10 cellular contexts compared by ENCODE assay signal in the genomic region with DNA sequence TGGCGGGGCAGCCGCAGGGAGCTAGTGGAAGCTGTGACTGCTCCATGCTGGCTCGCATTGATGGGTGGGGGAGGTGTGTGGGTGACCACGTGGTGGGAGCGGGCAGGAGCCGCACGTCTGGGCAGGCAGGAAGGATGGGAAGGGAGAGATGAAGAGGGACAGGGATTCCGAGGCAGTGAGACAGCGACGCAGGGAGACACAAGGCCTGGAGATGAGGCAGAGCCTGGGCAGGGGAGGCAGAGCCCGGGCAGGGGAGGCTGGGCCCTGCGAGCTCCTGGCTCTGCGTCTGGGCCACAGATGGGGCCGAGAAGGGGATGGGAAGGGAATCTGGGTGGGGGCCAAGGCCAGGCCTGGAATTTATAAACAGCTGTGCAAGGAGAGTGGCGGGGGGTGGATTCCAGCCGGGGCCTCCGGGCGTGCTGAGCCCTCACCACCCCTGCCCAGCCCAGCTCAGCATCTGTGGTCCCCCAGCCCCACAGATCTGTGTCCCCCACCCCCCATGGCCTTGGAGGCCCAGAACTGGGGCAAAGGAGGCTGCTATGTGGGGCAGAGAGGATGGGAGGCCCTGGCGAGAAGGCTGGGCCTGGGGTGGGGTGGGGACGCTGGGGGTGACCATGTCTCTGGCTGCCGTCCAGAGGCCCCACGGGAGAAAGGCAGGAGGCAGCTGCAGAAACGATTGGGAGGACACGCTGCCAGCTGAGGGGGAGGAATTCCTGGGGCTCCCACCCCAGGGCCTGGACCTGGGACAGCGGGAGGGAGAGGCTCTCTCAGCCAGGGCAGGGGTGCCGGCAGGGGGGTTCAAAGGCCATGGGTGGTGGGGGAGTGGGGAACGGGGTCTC. TPM values are rescaled to one million over a fixed set of nuclear protein-coding genes. Genes with fewer than 3 reads are reported as not detected.
DNase-seq lines count a peak whose midpoint lies in the region; ATAC-seq, FAIRE-seq and TF ChIP-seq lines count a peak whose summit lies in the region.
"Had no signal": no experiment of that assay in that cellular context is flagged by ENCODE, and none has a peak within 500 bp of the region (broad histone marks: within the 10 kb centered on the region; RNA-seq: fewer than 3 reads in every experiment).

No MANE protein-coding gene starts in this region.

- WGBS in K562 (ENCODE audit: insufficient coverage, low coverage, missing lambda C conversion rate) = 62% methylated on average over 15 of the region's 27 CpGs
- WGBS in smooth muscle cell (ENCODE audit: low lambda C conversion rate) = 0% methylated on average over 11 of the region's 27 CpGs

- peaks cover 18% of the 10 kb centered on the region for H3K27me3 Mint-ChIP-seq in activated T-cell treated with anti-CD3 and anti-CD28 coated beads, Interleukin-2, amount 50 U/mL, for 72 hours (ENCODE audit: low read depth)

- no peak for TF ChIP-seq EP300 in K562 (IDR thresholded peaks at IDR 0.05; ENCODE audit: low read length)

- H3K27ac Mint-ChIP-seq in activated T-cell treated with anti-CD3 and anti-CD28 coated beads, Interleukin-2, amount 50 U/mL, for 72 hours = no peak overlapping the region
- H3K27ac Mint-ChIP-seq: IgD-negative memory B cell, memory B cell had no signal

- H3K79me2 ChIP-seq in K562 (ENCODE audit: control insufficient read depth, insufficient read depth, low read length) = peaks cover 13% of the 10 kb centered on the region
- H3K79me2 ChIP-seq in smooth muscle cell (ENCODE audit: low read depth) = peaks cover 51% of the 10 kb centered on the region

- H3K4me1 ChIP-seq in K562 (replicated peaks in 1 of 2; ENCODE audit: control insufficient read depth in 2 of 2, insufficient read depth in 2 of 2, low read length in 2 of 2) (peaks cover 14 to 37% of the 10 kb centered on the region in 2 experiments), smooth muscle cell (ENCODE audit: low read depth) (no peaks in the 10 kb centered on the region)

- TF ChIP-seq CTCF in HFF-Myc (IDR thresholded peaks at IDR 0.05; ENCODE audit: low read depth, low read length, missing control alignments) (no peak), K562 (IDR thresholded peaks at IDR 0.05 in 2 of 3, conservative IDR thresholded peaks at IDR 0.05 in 1 of 3; ENCODE audit: insufficient read depth in 2 of 3, low read depth in 1 of 3, low read length in 3 of 3) (no peak), smooth muscle cell (IDR thresholded peaks at IDR 0.05; ENCODE audit: borderline replicate concordance, insufficient read depth, poor library complexity, severe bottlenecking) (no peak)

- H3K9me1 ChIP-seq in K562 (ENCODE audit: control insufficient read depth, insufficient read depth, low read length) = peaks cover 2% of the 10 kb centered on the region

- CTCF ChIA-PET in K562 (lab: Yijun Ruan, JAX; ENCODE audit: low intra/inter-chr PET ratio) = no interaction called here

- H4K20me1 ChIP-seq in K562 (replicated peaks; ENCODE audit: control insufficient read depth, insufficient read depth, low read length) = no peaks in the 10 kb centered on the region
- H4K20me1 ChIP-seq in smooth muscle cell (ENCODE audit: low read depth) = peaks cover 39% of the 10 kb centered on the region

- H3K36me3 ChIP-seq in K562 (ENCODE audit: control insufficient read depth, insufficient read depth, low read length) (peaks cover 22% of the 10 kb centered on the region; the same call in 2 of the 3 replicates), smooth muscle cell (ENCODE audit: low read depth) (no peaks in the 10 kb centered on the region)

- peak overlapping the region in 1 of 2 experiments; percentile 80; a peak in 2 of 4 replicates for H3K9ac ChIP-seq in K562 (ENCODE audit: insufficient read depth in 1 of 2, low read depth in 2 of 2, low read length in 2 of 2)
- H3K9ac ChIP-seq in smooth muscle cell (ENCODE audit: low read depth) = peak overlapping the region; percentile 55

- H3K4me2 ChIP-seq in K562 (ENCODE audit: insufficient read depth, low read length) (no peak overlapping the region), smooth muscle cell (peak overlapping the region; percentile 70)

- intact Hi-C loops in K562 (cut with micrococcal nuclease) = no loop called here

- H3K27ac ChIP-seq in K562 (ENCODE audit: extremely low read depth, low read depth, low read length) (no peak overlapping the region), smooth muscle cell (ENCODE audit: low read depth) (peak overlapping the region; percentile 92)

- H3K4me3 Mint-ChIP-seq in activated T-cell treated with anti-CD3 and anti-CD28 coated beads, Interleukin-2, amount 50 U/mL, for 72 hours = no peak overlapping the region
- H3K4me3 Mint-ChIP-seq: IgD-negative memory B cell, memory B cell had no signal

- ATAC-seq in K562 = no peak
- ATAC-seq in activated T-cell treated with anti-CD3 and anti-CD28 coated beads, Interleukin-2, amount 50 U/mL, for 72 hours (replicated peaks in 1 of 2) = no peak
- no peak for ATAC-seq in HG03039 (IDR thresholded peaks at IDR 0.05; ENCODE audit: unreplicated experiment)

- TF ChIP-seq RAD21 in K562 (CRISPR knock-in tag; conservative IDR thresholded peaks at IDR 0.05 in 1 of 2, IDR thresholded peaks at IDR 0.05 in 1 of 2) = no peak

- H3K4me1 Mint-ChIP-seq in activated T-cell treated with anti-CD3 and anti-CD28 coated beads, Interleukin-2, amount 50 U/mL, for 72 hours (ENCODE audit: low read depth) = peaks cover 17% of the 10 kb centered on the region
- H3K4me1 Mint-ChIP-seq: IgD-negative memory B cell had no signal

- H2AFZ ChIP-seq in K562 (ENCODE audit: low read depth, low read length) (no peak overlapping the region), smooth muscle cell (ENCODE audit: low read depth) (no peak overlapping the region)

- BruUV-seq in K562 (replicated peaks; lab: Mats Ljungman, UMichigan) = no TSS peak

- FAIRE-seq in K562 (lab: Jason Lieb, UNC) = no peak

- no peak for TF ChIP-seq POLR2A in K562 (conservative IDR thresholded peaks at IDR 0.05)

- in situ Hi-C loops in K562 (cut with MboI) = no loop called here

- H3K4me3 ChIP-seq in HFF-Myc (replicated peaks; ENCODE audit: low read depth, low read length) (peak overlapping the region; percentile 24), K562 (no peak overlapping the region), smooth muscle cell (peak overlapping the region; percentile 10)

- no peaks in the 10 kb centered on the region for H3K9me3 ChIP-seq in K562 (replicated peaks; ENCODE audit: control insufficient read depth, insufficient read depth, low read depth, low read length)
- no peaks in the 10 kb centered on the region for H3K9me3 ChIP-seq in smooth muscle cell (replicated peaks; ENCODE audit: low read depth)

- no peaks in the 10 kb centered on the region for H3K9me3 Mint-ChIP-seq in activated T-cell treated with anti-CD3 and anti-CD28 coated beads, Interleukin-2, amount 50 U/mL, for 72 hours

- DNase-seq in HFF-Myc (ENCODE audit: extremely low read depth, low read depth) = peak; percentile 95
- no peak for DNase-seq in K562 (ENCODE audit: extremely low read depth in 1 of 4, low spot score in 3 of 4)
- peak; percentile 95 for DNase-seq in iris pigment epithelial cell (ENCODE audit: low read depth)
- peak; percentile 87 for DNase-seq in smooth muscle cell (lab: John Stamatoyannopoulos, UW; ENCODE audit: unreplicated experiment)
- DNase-seq in NK-92 (lab: John Stamatoyannopoulos, UW; ENCODE audit: unreplicated experiment) = no peak
- no peak for DNase-seq in GF-D8 (lab: John Stamatoyannopoulos, UW)
- DNase-seq in activated T-cell treated with anti-CD3 and anti-CD28 coated beads, Interleukin-2, amount 50 U/mL, for 72 hours = no peak

- H3K27me3 ChIP-seq in K562 (ENCODE audit: control insufficient read depth in 2 of 2, insufficient read depth in 2 of 2, low read length in 2 of 2) = no peaks in the 10 kb centered on the region
- no peaks in the 10 kb centered on the region for H3K27me3 ChIP-seq in smooth muscle cell (ENCODE audit: low read depth)

- peaks cover 39% of the 10 kb centered on the region for H3F3A ChIP-seq in smooth muscle cell (ENCODE audit: low read depth)

- POLR2A ChIA-PET in K562 (lab: Yijun Ruan, JAX) = interaction anchor here (0.6 kb wide), 1 partner anchor 59 kb away, joined by 3 read pairs; the partner anchor contains the start of gene SELENOW

- H3K36me3 Mint-ChIP-seq in activated T-cell treated with anti-CD3 and anti-CD28 coated beads, Interleukin-2, amount 50 U/mL, for 72 hours (ENCODE audit: insufficient read depth in 2 of 2) = no peaks in the 10 kb centered on the region

RNA-seq across cellular contexts. Expression of gene EHD2, which starts 6.0 kb away (rescaled TPM):
- total RNA-seq in K562 (2011; cell fraction: chromatin; rRNA removed; ENCODE audit: low replicate concordance) = 11.5 and 24.1 TPM in 2 replicates
- total RNA-seq in K562 (2011; cell fraction: nucleolus; rRNA removed) = 15.1 and 17.2 TPM in 2 replicates
- total RNA-seq in K562 (2011; cell fraction: nucleoplasm; rRNA removed) = 13.1 and 17.8 TPM in 2 replicates
- total RNA-seq in K562 (2014; rRNA removed) = 4.3 and 5.9 TPM in 2 replicates
- total RNA-seq in K562 (2014; rRNA removed; fragmentation: Illumina TruSeq; extraction: Trizol) = 1.6 and 1.8 TPM in 2 replicates
- 1.8 and 2.3 TPM in 2 replicates for total RNA-seq in K562 (2015; rRNA removed; fragmentation: Illumina TruSeq; extraction: Trizol)
- 26.3 and 32.2 TPM in 2 replicates for total RNA-seq in K562 (2021)
- 3.0 and 9.6 TPM in 2 replicates for polyA plus RNA-seq in K562 (2011; rRNA removed)
- polyA plus RNA-seq in K562 (2011; cell fraction: cytosol; rRNA removed) = 6.5 and 11.7 TPM in 2 replicates
- polyA plus RNA-seq in K562 (2011; cell fraction: nucleus; rRNA removed) = 5.3 and 11.9 TPM in 2 replicates
- 20.4 and 23.6 TPM in 2 replicates for polyA plus RNA-seq in K562 (2012)
- 14.7 and 15.3 TPM in 2 replicates for polyA plus RNA-seq in K562 (2014; fragmentation: Illumina TruSeq; extraction: Trizol)
- 1 to 10 TPM; 1.7 to 2.1 TPM for polyA plus RNA-seq in K562 (2014; fragmentation: Nextera tagmentation; extraction: Ambion mirVana)
- polyA plus RNA-seq in K562 (2014; rRNA removed) = 7.5 and 9.0 TPM in 2 replicates
- 4.3 and 4.9 TPM in 2 replicates for polyA minus RNA-seq in K562 (2011; rRNA and poly(A)+ RNA removed)
- polyA minus RNA-seq in K562 (2011; cell fraction: cytosol; rRNA and poly(A)+ RNA removed) = 31.8 and 37.0 TPM in 2 replicates
- 7.6 and 8.9 TPM in 2 replicates for polyA minus RNA-seq in K562 (2011; cell fraction: nucleus; rRNA and poly(A)+ RNA removed)
- total RNA-seq in smooth muscle cell = 44.3 and 65.6 TPM in 2 replicates
- 200 TPM in 2 replicates for polyA plus RNA-seq in smooth muscle cell
- total RNA-seq in activated T-cell treated with anti-CD3 and anti-CD28 coated beads, Interleukin-2, amount 50 U/mL, for 72 hours = 1 to 10 TPM; 1.6 to 2.9 TPM
- polyA plus RNA-seq: IgD-negative memory B cell had no signal

RNA-seq across cellular contexts. Expression of gene NOP53, which starts 26.1 kb away (rescaled TPM):
- 71.9 and 141 TPM in 2 replicates for total RNA-seq in K562 (2011; cell fraction: chromatin; rRNA removed; ENCODE audit: low replicate concordance)
- total RNA-seq in K562 (2011; cell fraction: nucleolus; rRNA removed) = 125 and 129 TPM in 2 replicates
- 105 and 135 TPM in 2 replicates for total RNA-seq in K562 (2011; cell fraction: nucleoplasm; rRNA removed)
- 254 and 304 TPM in 2 replicates for total RNA-seq in K562 (2014; rRNA removed)
- total RNA-seq in K562 (2014; rRNA removed; fragmentation: Illumina TruSeq; extraction: Trizol) = 97.1 and 111 TPM in 2 replicates
- 139 and 145 TPM in 2 replicates for total RNA-seq in K562 (2015; rRNA removed; fragmentation: Illumina TruSeq; extraction: Trizol)
- 207 and 231 TPM in 2 replicates for total RNA-seq in K562 (2021)
- polyA plus RNA-seq in K562 (2011; rRNA removed) = 146 and 189 TPM in 2 replicates
- polyA plus RNA-seq in K562 (2011; cell fraction: cytosol; rRNA removed) = 121 and 183 TPM in 2 replicates
- polyA plus RNA-seq in K562 (2011; cell fraction: nucleus; rRNA removed) = 86.3 and 109 TPM in 2 replicates
- polyA plus RNA-seq in K562 (2012) = 423 and 620 TPM in 2 replicates
- polyA plus RNA-seq in K562 (2014; fragmentation: Illumina TruSeq; extraction: Trizol) = 113 and 268 TPM in 2 replicates
- polyA plus RNA-seq in K562 (2014; fragmentation: Nextera tagmentation; extraction: Ambion mirVana) = 1 to 10 TPM; 6.5 to 7.0 TPM
- 257 and 274 TPM in 2 replicates for polyA plus RNA-seq in K562 (2014; rRNA removed)
- polyA minus RNA-seq in K562 (2011; rRNA and poly(A)+ RNA removed) = 48.0 and 49.6 TPM in 2 replicates
- 107 and 130 TPM in 2 replicates for polyA minus RNA-seq in K562 (2011; cell fraction: cytosol; rRNA and poly(A)+ RNA removed)
- 35.7 and 49.4 TPM in 2 replicates for polyA minus RNA-seq in K562 (2011; cell fraction: nucleus; rRNA and poly(A)+ RNA removed)
- 42.8 and 48.9 TPM in 2 replicates for total RNA-seq in smooth muscle cell
- 74.5 and 95.2 TPM in 2 replicates for polyA plus RNA-seq in smooth muscle cell
- total RNA-seq in activated T-cell treated with anti-CD3 and anti-CD28 coated beads, Interleukin-2, amount 50 U/mL, for 72 hours = 100 to 1,000 TPM; 405 to 415 TPM

RNA-seq across cellular contexts. Expression of gene SELENOW, which starts 59.2 kb away (rescaled TPM):
- total RNA-seq in K562 (2011; cell fraction: chromatin; rRNA removed; ENCODE audit: low replicate concordance) = 41.1 and 91.2 TPM in 2 replicates
- 75.2 and 79.4 TPM in 2 replicates for total RNA-seq in K562 (2011; cell fraction: nucleolus; rRNA removed)
- 97.1 and 146 TPM in 2 replicates for total RNA-seq in K562 (2011; cell fraction: nucleoplasm; rRNA removed)
- total RNA-seq in K562 (2014; rRNA removed) (191 and 212 TPM in 2 replicates), K562 (2014; rRNA removed; fragmentation: Illumina TruSeq; extraction: Trizol) (78.3 and 95.2 TPM in 2 replicates), K562 (2015; rRNA removed; fragmentation: Illumina TruSeq; extraction: Trizol) (168 and 181 TPM in 2 replicates), K562 (2021) (91.9 and 103 TPM in 2 replicates), smooth muscle cell (415 and 441 TPM in 2 replicates)
- polyA plus RNA-seq in K562 (2011; rRNA removed) (118 and 125 TPM in 2 replicates), K562 (2014; fragmentation: Illumina TruSeq; extraction: Trizol) (117 and 153 TPM in 2 replicates), K562 (2014; fragmentation: Nextera tagmentation; extraction: Ambion mirVana) (100 to 1,000 TPM; 268 to 279 TPM), K562 (2014; rRNA removed) (156 and 183 TPM in 2 replicates), smooth muscle cell (527 and 558 TPM in 2 replicates)
- polyA plus RNA-seq in K562 (2011; cell fraction: cytosol; rRNA removed) = 146 and 188 TPM in 2 replicates
- polyA plus RNA-seq in K562 (2011; cell fraction: nucleus; rRNA removed) = 94.7 and 118 TPM in 2 replicates
- polyA plus RNA-seq in K562 (2012) = 63.8 and 102 TPM in 2 replicates
- polyA minus RNA-seq in K562 (2011; rRNA and poly(A)+ RNA removed) = 20.4 and 23.9 TPM in 2 replicates
- polyA minus RNA-seq in K562 (2011; cell fraction: cytosol; rRNA and poly(A)+ RNA removed) = 24.2 and 24.3 TPM in 2 replicates
- 17.6 and 19.3 TPM in 2 replicates for polyA minus RNA-seq in K562 (2011; cell fraction: nucleus; rRNA and poly(A)+ RNA removed)
- total RNA-seq in activated T-cell treated with anti-CD3 and anti-CD28 coated beads, Interleukin-2, amount 50 U/mL, for 72 hours = 10 to 100 TPM; 73.4 to 79.5 TPM

Comparison
In these comparisons a context has a peak if more than half of its experiments do, and no peak if none do; other contexts are left out.
1. DNase-seq: peak in HFF-Myc (single experiment), iris pigment epithelial cell (single experiment) and smooth muscle cell (single experiment); none in K562 (0 of 4), NK-92 (single experiment), GF-D8 (single experiment) and activated T-cell treated with anti-CD3 and anti-CD28 coated beads, Interleukin-2, amount 50 U/mL, for 72 hours (0 of 2).